ENCODE assay signal across 10 cellular contexts in genomic region chr5:97181856-97182545, GRCh38. TPM values are rescaled to one million over a fixed set of nuclear protein-coding genes. Genes with fewer than 3 reads are reported as not detected.
DNase-seq lines count a peak whose midpoint lies in the region; ATAC-seq and TF ChIP-seq lines count a peak whose summit lies in the region.
"Had no signal": no experiment of that assay in that cellular context is flagged by ENCODE, and none has a peak within 500 bp of the region (broad histone marks: within the 10 kb centered on the region; RNA-seq: fewer than 3 reads in every experiment).

No MANE protein-coding gene starts in this region.

- H3K27me3 ChIP-seq in H7 (ENCODE audit: control insufficient read depth, insufficient read depth, low read length) = no peaks in the 10 kb centered on the region; the same call in 1 of the 2 replicates
- H3K27me3 ChIP-seq in SJSA1 (replicated peaks) = 0 out of 2 replicates have a peak, but pooled peaks cover 3% of the 10 kb centered on the region

- H3K9me3 ChIP-seq in SJSA1 (replicated peaks) = no peaks in the 10 kb centered on the region

- DNase-seq in H7 (no peak), SJSA1 (ENCODE audit: low read depth in 1 of 2, low spot score in 2 of 2) (no peak), fibroblast of pulmonary artery (ENCODE audit: low read depth) (peak; percentile 27), skeletal muscle cell (ENCODE audit: low read depth) (no peak), retina (no peak)
- DNase-seq: NCI-H1417 treated with DMSO at 0.1 percent for 48 hours had no signal

- 0 out of 2 replicates have a peak overlapping the region, but pooled peaks have one; percentile 16 for H3K27ac ChIP-seq in SJSA1

- H3K4me3 ChIP-seq in H7 (ENCODE audit: insufficient read depth, low read depth, low read length) (peak overlapping the region; percentile 94), SJSA1 (peak overlapping the region; percentile 67), fibroblast of pulmonary artery (replicated peaks; ENCODE audit: low read depth, low read length) (peak overlapping the region; percentile 87), skeletal muscle cell (ENCODE audit: low read depth, low read length) (peak overlapping the region; percentile 93)

- TF ChIP-seq CTCF in fibroblast of pulmonary artery (IDR thresholded peaks at IDR 0.05; ENCODE audit: low read length, missing control alignments) = no peak

- H3K4me1 ChIP-seq in SJSA1 (replicated peaks) = peaks cover 10% of the 10 kb centered on the region

- H3K36me3 ChIP-seq in H7 (replicated peaks; ENCODE audit: control insufficient read depth, insufficient read depth, low read length) (peaks cover 10% of the 10 kb centered on the region), SJSA1 (peaks cover 30% of the 10 kb centered on the region)

- no peak for ATAC-seq in GM18868 (IDR thresholded peaks at IDR 0.05; ENCODE audit: unreplicated experiment)
- ATAC-seq in GM21528 (IDR thresholded peaks at IDR 0.05; ENCODE audit: low FRiP score, unreplicated experiment) = no peak
- ATAC-seq in GM19455 (IDR thresholded peaks at IDR 0.05; ENCODE audit: unreplicated experiment) = no peak

RNA-seq across cellular contexts. Expression of gene RIOK2, which starts 1.0 kb away (rescaled TPM):
- total RNA-seq in H7 (2014; rRNA removed; shearing (Covaris generic)) = 19.5 and 20.4 TPM in 2 replicates
- total RNA-seq in SJSA1 (2014; rRNA removed; shearing (Covaris generic)) = 34.1 and 36.8 TPM in 2 replicates

RNA-seq across cellular contexts. Expression of gene LIX1, which starts 39.6 kb away (rescaled TPM):
- 0.14 TPM in 1 of 2 replicates, not detected in the other for total RNA-seq in H7 (2014; rRNA removed; shearing (Covaris generic))
- total RNA-seq in SJSA1 (2014; rRNA removed; shearing (Covaris generic)) = not detected in 2 replicates
- total RNA-seq: myocyte had no signal
